In the genomic region with DNA sequence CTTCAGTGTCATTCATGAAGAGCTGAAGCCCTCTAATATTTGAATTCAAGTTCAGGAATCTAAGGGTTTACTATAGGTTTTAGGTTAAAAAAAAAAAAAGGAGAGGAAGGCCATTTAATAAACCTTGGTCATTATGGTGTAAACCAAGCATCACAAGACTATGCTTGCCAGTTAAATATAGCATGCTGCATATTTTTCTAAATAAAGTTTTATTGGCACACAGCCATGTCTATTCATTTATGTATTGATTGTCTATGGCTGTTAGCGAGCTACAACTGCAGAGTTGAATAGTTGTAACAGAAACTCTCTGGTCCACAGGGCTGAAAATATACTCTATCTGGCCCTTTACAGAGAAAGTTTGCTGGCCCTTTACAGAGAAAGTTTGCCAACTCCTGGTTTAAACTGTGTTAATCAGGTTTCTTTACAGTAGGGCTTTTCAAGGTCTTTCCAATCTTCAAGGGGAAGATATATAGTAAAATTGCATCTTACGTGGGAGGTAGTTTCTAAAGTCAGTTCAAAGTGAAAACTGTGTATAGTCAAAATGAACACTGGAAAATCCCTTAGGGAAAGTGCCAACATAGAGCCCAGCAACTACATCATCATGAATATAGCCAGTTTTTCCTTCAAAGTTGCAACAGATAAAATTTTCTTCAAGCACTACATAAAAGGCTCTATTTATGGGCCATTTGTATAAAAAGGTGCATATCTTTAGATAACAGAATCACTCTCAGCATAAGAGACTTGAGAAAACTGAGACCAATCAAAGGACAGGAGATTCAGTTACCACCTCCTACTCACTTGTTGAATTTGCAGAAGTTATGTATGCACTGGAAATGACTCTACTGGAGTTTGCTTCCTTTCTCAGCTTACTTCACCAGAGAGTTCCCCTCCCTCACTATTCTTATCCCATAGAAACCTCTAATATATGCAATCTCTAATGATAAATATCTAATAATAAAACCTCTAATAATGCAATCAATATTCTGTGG, we compare ENCODE assay signal across 13 cellular contexts. TPM values are rescaled to one million over a fixed set of nuclear protein-coding genes. Genes with fewer than 3 reads are reported as not detected.
DNase-seq lines count a peak whose midpoint lies in the region; ATAC-seq and TF ChIP-seq lines count a peak whose summit lies in the region.
"Had no signal": no experiment of that assay in that cellular context is flagged by ENCODE, and none has a peak within 500 bp of the region (broad histone marks: within the 10 kb centered on the region; RNA-seq: fewer than 3 reads in every experiment).

No MANE protein-coding gene starts in this region.

- H3K27ac Mint-ChIP-seq in activated T-cell treated with anti-CD3 and anti-CD28 coated beads, Interleukin-2, amount 50 U/mL, for 72 hours = peak overlapping the region; percentile 67
- peak overlapping the region; percentile 60 for H3K27ac Mint-ChIP-seq in stimulated activated naive CD8-positive, alpha-beta T cell treated with anti-CD3 and anti-CD28 coated beads, Interleukin-15, Interleukin-2, amounts not matched to agents 100 ng/mL and 50 ng/mL, for 24 hours
- no peak overlapping the region for H3K27ac Mint-ChIP-seq in CD4-positive, alpha-beta memory T cell
- H3K27ac Mint-ChIP-seq: activated B cell treated with CpG ODN at 0.5 μM for 24 hours; activated naive CD8-positive, alpha-beta T cell had no signal

- peak; percentile 67 to 72 for ATAC-seq in activated T-cell treated with anti-CD3 and anti-CD28 coated beads, Interleukin-2, amount 50 U/mL, for 72 hours (replicated peaks in 1 of 2)
- ATAC-seq in GM21825 (IDR thresholded peaks at IDR 0.05; ENCODE audit: unreplicated experiment) (peak; percentile 41), HG03432 (IDR thresholded peaks at IDR 0.05; ENCODE audit: unreplicated experiment) (peak; percentile 62), gastroesophageal sphincter (no peak)

- DNase-seq in activated T-cell treated with anti-CD3 and anti-CD28 coated beads, Interleukin-2, amount 50 U/mL, for 72 hours = no peak
- DNase-seq in activated T-cell treated with anti-CD3 and anti-CD28 coated beads for 4 hours (no peak), KG1 (lab: John Stamatoyannopoulos, UW) (no peak)
- no peak for DNase-seq in CD4-positive, alpha-beta memory T cell
- DNase-seq: activated B cell treated with CpG ODN at 0.5 μM for 24 hours, DMS79, NCI-H510A treated with DMSO at 0.1 percent for 48 hours, Right ventricle myocardium superior had no signal

- H3K9me3 ChIP-seq in gastroesophageal sphincter = no peaks in the 10 kb centered on the region
- H3K9me3 ChIP-seq in CD4-positive, alpha-beta memory T cell (ENCODE audit: control insufficient read depth in 1 of 2, low read length in 2 of 2) = no peaks in the 10 kb centered on the region

- H3K36me3 ChIP-seq in gastroesophageal sphincter = no peaks in the 10 kb centered on the region
- no peaks in the 10 kb centered on the region for H3K36me3 ChIP-seq in CD4-positive, alpha-beta memory T cell (ENCODE audit: insufficient read depth, low read length)

- POLR2A ChIA-PET in CD4-positive, alpha-beta memory T cell (lab: Charles Lee; ENCODE audit: partially characterized antibody) = no interaction called here

- intact Hi-C loops in CD4-positive, alpha-beta memory T cell (cut with micrococcal nuclease) = no loop called here

- H3K36me3 Mint-ChIP-seq in activated T-cell treated with anti-CD3 and anti-CD28 coated beads, Interleukin-2, amount 50 U/mL, for 72 hours (ENCODE audit: insufficient read depth in 2 of 2) = no peaks in the 10 kb centered on the region
- H3K36me3 Mint-ChIP-seq in stimulated activated naive CD8-positive, alpha-beta T cell treated with anti-CD3 and anti-CD28 coated beads, Interleukin-15, Interleukin-2, amounts not matched to agents 100 ng/mL and 50 ng/mL, for 24 hours (ENCODE audit: low read depth) = no peaks in the 10 kb centered on the region
- no peaks in the 10 kb centered on the region for H3K36me3 Mint-ChIP-seq in CD4-positive, alpha-beta memory T cell
- H3K36me3 Mint-ChIP-seq: activated naive CD8-positive, alpha-beta T cell had no signal

- 59 to 60% methylated on average over 2 of the region's 2 CpGs for WGBS in gastroesophageal sphincter (ENCODE audit: low coverage in 1 of 2), 2 donors

- H3K4me1 Mint-ChIP-seq in activated T-cell treated with anti-CD3 and anti-CD28 coated beads, Interleukin-2, amount 50 U/mL, for 72 hours (ENCODE audit: low read depth) = peaks cover 77% of the 10 kb centered on the region
- H3K4me1 Mint-ChIP-seq in stimulated activated naive CD8-positive, alpha-beta T cell treated with anti-CD3 and anti-CD28 coated beads, Interleukin-15, Interleukin-2, amounts not matched to agents 100 ng/mL and 50 ng/mL, for 24 hours (ENCODE audit: low read depth) = peaks cover 52% of the 10 kb centered on the region
- H3K4me1 Mint-ChIP-seq in CD4-positive, alpha-beta memory T cell = peaks cover 3 to 7% (median 4%) of the 10 kb centered on the region in 4 donors

- no peak overlapping the region for H3K4me3 ChIP-seq in gastroesophageal sphincter
- H3K4me3 ChIP-seq in CD4-positive, alpha-beta memory T cell (ENCODE audit: low read length in 2 of 2) = no peak overlapping the region

- H3K4me3 Mint-ChIP-seq in activated T-cell treated with anti-CD3 and anti-CD28 coated beads, Interleukin-2, amount 50 U/mL, for 72 hours = peak overlapping the region; percentile 52 to 68
- no peak overlapping the region for H3K4me3 Mint-ChIP-seq in stimulated activated naive CD8-positive, alpha-beta T cell treated with anti-CD3 and anti-CD28 coated beads, Interleukin-15, Interleukin-2, amounts not matched to agents 100 ng/mL and 50 ng/mL, for 24 hours
- no peak overlapping the region for H3K4me3 Mint-ChIP-seq in CD4-positive, alpha-beta memory T cell
- H3K4me3 Mint-ChIP-seq: activated B cell treated with CpG ODN at 0.5 μM for 24 hours; activated naive CD8-positive, alpha-beta T cell had no signal

- no peaks in the 10 kb centered on the region for H3K27me3 ChIP-seq in gastroesophageal sphincter
- H3K27me3 ChIP-seq in CD4-positive, alpha-beta memory T cell (ENCODE audit: insufficient read depth, low read length) = no peaks in the 10 kb centered on the region

- no peak for TF ChIP-seq POLR2A in gastroesophageal sphincter (IDR thresholded peaks at IDR 0.05)

- CTCF ChIA-PET in CD4-positive, alpha-beta memory T cell (lab: Charles Lee; ENCODE audit: partially characterized antibody) = no interaction called here

- no peaks in the 10 kb centered on the region for H3K9me3 Mint-ChIP-seq in activated T-cell treated with anti-CD3 and anti-CD28 coated beads, Interleukin-2, amount 50 U/mL, for 72 hours
- no peaks in the 10 kb centered on the region for H3K9me3 Mint-ChIP-seq in stimulated activated naive CD8-positive, alpha-beta T cell treated with anti-CD3 and anti-CD28 coated beads, Interleukin-15, Interleukin-2, amounts not matched to agents 100 ng/mL and 50 ng/mL, for 24 hours
- H3K9me3 Mint-ChIP-seq in CD4-positive, alpha-beta memory T cell = no peaks in the 10 kb centered on the region
- H3K9me3 Mint-ChIP-seq: activated B cell treated with CpG ODN at 0.5 μM for 24 hours had no signal

- TF ChIP-seq CTCF in gastroesophageal sphincter (IDR thresholded peaks at IDR 0.05) = no peak

- H3K27me3 Mint-ChIP-seq in activated T-cell treated with anti-CD3 and anti-CD28 coated beads, Interleukin-2, amount 50 U/mL, for 72 hours (ENCODE audit: low read depth) = peaks cover 23% of the 10 kb centered on the region
- peaks cover 12% of the 10 kb centered on the region for H3K27me3 Mint-ChIP-seq in stimulated activated naive CD8-positive, alpha-beta T cell treated with anti-CD3 and anti-CD28 coated beads, Interleukin-15, Interleukin-2, amounts not matched to agents 100 ng/mL and 50 ng/mL, for 24 hours
- H3K27me3 Mint-ChIP-seq in CD4-positive, alpha-beta memory T cell = peaks cover 6 to 14% of the 10 kb centered on the region in 2 donors
- H3K27me3 Mint-ChIP-seq: activated B cell treated with CpG ODN at 0.5 μM for 24 hours had no signal

- no peak overlapping the region for H3K27ac ChIP-seq in gastroesophageal sphincter
- H3K27ac ChIP-seq in CD4-positive, alpha-beta memory T cell (ENCODE audit: low read depth, low read length) = no peak overlapping the region

- H3K4me1 ChIP-seq in gastroesophageal sphincter = peaks cover 0 to 24% (median 0%) of the 10 kb centered on the region in 3 donors
- H3K4me1 ChIP-seq in CD4-positive, alpha-beta memory T cell (ENCODE audit: insufficient read depth, low read length) = no peaks in the 10 kb centered on the region

- no peak for TF ChIP-seq EP300 in gastroesophageal sphincter (IDR thresholded peaks at IDR 0.05)

RNA-seq across cellular contexts. Expression of a gene that starts 49.7 kb away (rescaled TPM):
- total RNA-seq in activated T-cell treated with anti-CD3 and anti-CD28 coated beads, Interleukin-2, amount 50 U/mL, for 72 hours = 10 to 100 TPM; 40.4 to 77.7 TPM
- total RNA-seq in gastroesophageal sphincter = 10 to 100 TPM in 3 of 4 donors, 1 to 10 TPM in 1; 7.1 to 22.3 (median 19.8) TPM
- 10 to 100 TPM; 14.9 to 18.3 TPM for total RNA-seq in CD4-positive, alpha-beta memory T cell
- 10 to 100 TPM in 1 of 2 donors, 1 to 10 TPM in 1; 3.1 to 12.1 TPM for polyA plus RNA-seq in CD4-positive, alpha-beta memory T cell
- total RNA-seq: activated B cell treated with CpG ODN at 0.5 μM for 24 hours had no signal

Comparison
In these comparisons a context has a peak if more than half of its experiments do, and no peak if none do; other contexts are left out.
1. H3K27ac Mint-ChIP-seq: peak in activated T-cell treated with anti-CD3 and anti-CD28 coated beads, Interleukin-2, amount 50 U/mL, for 72 hours (single experiment) and stimulated activated naive CD8-positive, alpha-beta T cell treated with anti-CD3 and anti-CD28 coated beads, Interleukin-15, Interleukin-2, amounts not matched to agents 100 ng/mL and 50 ng/mL, for 24 hours (single experiment); none in CD4-positive, alpha-beta memory T cell (0 of 7).
2. H3K4me3 Mint-ChIP-seq: peak in activated T-cell treated with anti-CD3 and anti-CD28 coated beads, Interleukin-2, amount 50 U/mL, for 72 hours (2 of 2); none in stimulated activated naive CD8-positive, alpha-beta T cell treated with anti-CD3 and anti-CD28 coated beads, Interleukin-15, Interleukin-2, amounts not matched to agents 100 ng/mL and 50 ng/mL, for 24 hours (single experiment) and CD4-positive, alpha-beta memory T cell (0 of 8).